ENCODE assay signal across 13 cellular contexts in the genomic region with DNA sequence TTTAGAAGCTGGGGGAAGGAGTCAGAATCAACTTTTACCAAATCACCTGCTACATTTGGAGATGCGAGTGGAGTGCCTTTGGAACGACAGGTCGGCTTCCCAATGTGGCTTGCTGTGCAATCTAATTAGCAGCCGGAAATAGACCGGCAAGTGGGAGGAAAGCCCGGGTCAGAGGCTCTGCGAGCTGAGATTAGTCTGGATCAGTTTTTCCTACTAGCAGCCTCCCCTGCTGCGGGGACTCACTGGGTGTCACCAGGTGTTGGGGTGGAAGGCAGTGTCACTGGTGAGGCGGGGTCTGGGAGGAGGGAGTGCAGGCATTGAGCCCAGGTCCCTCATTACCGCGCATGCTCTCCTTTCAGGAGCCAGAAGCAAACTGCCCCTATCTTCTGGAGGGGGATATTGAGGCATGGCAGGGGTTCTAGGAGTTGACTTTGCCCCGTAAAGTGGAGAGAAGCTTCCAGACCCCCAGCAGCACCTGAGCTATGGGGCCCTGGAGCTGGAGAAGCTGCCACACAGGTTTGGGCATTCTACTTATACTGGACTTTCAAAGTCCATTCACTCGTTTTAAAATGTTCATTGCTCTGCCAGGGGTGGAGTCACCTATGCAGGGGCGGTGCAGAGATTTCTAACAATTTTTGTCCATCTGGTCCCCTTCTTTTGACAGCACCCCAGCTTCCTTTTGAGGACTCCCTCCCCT. TPM values are rescaled to one million over a fixed set of nuclear protein-coding genes. Genes with fewer than 3 reads are reported as not detected.
DNase-seq lines count a peak whose midpoint lies in the region; ATAC-seq, FAIRE-seq and TF ChIP-seq lines count a peak whose summit lies in the region.
"Had no signal": no experiment of that assay in that cellular context is flagged by ENCODE, and none has a peak within 500 bp of the region (broad histone marks: within the 10 kb centered on the region; RNA-seq: fewer than 3 reads in every experiment).

No MANE protein-coding gene starts in this region.

- H3K27ac Mint-ChIP-seq in CD14-positive monocyte, result peak overlapping the region in 6 of 7 donors; percentile 25 to 82 (median 56)
- no peak overlapping the region for H3K27ac Mint-ChIP-seq in glutamatergic neuron (ENCODE audit: unreplicated experiment)
- H3K27ac Mint-ChIP-seq: activated naive CD4-positive, alpha-beta T cell treated with anti-CD3 and anti-CD28 coated beads, Interleukin-2, amount 50 U/mL, for 72 hours; natural killer cell treated with Interleukin-12 subunit alpha and Interleukin-12 subunit beta and Interleukin-15 and Interleukin-18, amount 100 ng/mL, for 72 hours had no signal

- no peak for TF ChIP-seq CTCF in CD14-positive monocyte (IDR thresholded peaks at IDR 0.05)
- no peak for TF ChIP-seq CTCF in esophagus squamous epithelium (IDR thresholded peaks at IDR 0.05)
- no peak for TF ChIP-seq CTCF in pancreas (IDR thresholded peaks at IDR 0.05)
- TF ChIP-seq CTCF in glutamatergic neuron (IDR thresholded peaks at IDR 0.05; ENCODE audit: partially characterized antibody, unreplicated experiment), result no peak
- no peak for TF ChIP-seq CTCF in brain microvascular endothelial cell (IDR thresholded peaks at IDR 0.05; ENCODE audit: low read depth, low read length, missing control alignments)

- intact Hi-C loops in CD14-positive monocyte (cut with micrococcal nuclease) (loop anchor here in 1 of 2 donors (10.0 kb wide), 1 partner anchor 419 kb away; the partner anchor contains the start of gene ZMYND8), esophagus squamous epithelium (cut with DNase I) (no loop called here), pancreas (cut with DNase I) (no loop called here)

- H3K9me3 Mint-ChIP-seq in CD14-positive monocyte (peaks cover 0 to 9% (median 3%) of the 10 kb centered on the region in 7 donors), glutamatergic neuron (ENCODE audit: unreplicated experiment) (no peaks in the 10 kb centered on the region)
- H3K9me3 Mint-ChIP-seq: activated naive CD4-positive, alpha-beta T cell treated with anti-CD3 and anti-CD28 coated beads, Interleukin-2, amount 50 U/mL, for 72 hours; natural killer cell treated with Interleukin-12 subunit alpha and Interleukin-12 subunit beta and Interleukin-15 and Interleukin-18, amount 100 ng/mL, for 72 hours had no signal

- H3K9me3 ChIP-seq in esophagus squamous epithelium (peaks cover 0 to 5% (median 4%) of the 10 kb centered on the region in 3 donors), pancreas (no peaks in the 10 kb centered on the region)
- H3K9me3 ChIP-seq: SJSA1 had no signal

- H3K4me1 ChIP-seq in esophagus squamous epithelium (peaks cover 0 to 49% (median 0%) of the 10 kb centered on the region in 3 donors), pancreas (no peaks in the 10 kb centered on the region)
- H3K4me1 ChIP-seq: SJSA1 had no signal

- peak; percentile 55 to 81 (median 78) for ATAC-seq in pancreas
- ATAC-seq: activated naive CD4-positive, alpha-beta T cell treated with anti-CD3 and anti-CD28 coated beads, Interleukin-2, amount 50 U/mL, for 72 hours; natural killer cell treated with Interleukin-12 subunit alpha and Interleukin-12 subunit beta and Interleukin-15 and Interleukin-18, amount 100 ng/mL, for 72 hours had no signal

- H3K4me3 Mint-ChIP-seq in CD14-positive monocyte, result no peak overlapping the region
- H3K4me3 Mint-ChIP-seq in glutamatergic neuron (ENCODE audit: unreplicated experiment), result no peak overlapping the region
- H3K4me3 Mint-ChIP-seq: natural killer cell treated with Interleukin-12 subunit alpha and Interleukin-12 subunit beta and Interleukin-15 and Interleukin-18, amount 100 ng/mL, for 72 hours had no signal

- TF ChIP-seq POLR2A in esophagus squamous epithelium (IDR thresholded peaks at IDR 0.05), result no peak

- no peak for FAIRE-seq in pancreas (lab: Jason Lieb, UNC)
- FAIRE-seq: H1, islet of Langerhans had no signal

- H3K4me1 Mint-ChIP-seq in CD14-positive monocyte (peaks cover 100% of the 10 kb centered on the region), glutamatergic neuron (ENCODE audit: low read depth, unreplicated experiment) (peaks cover 13% of the 10 kb centered on the region)

- DNase-seq in CD14-positive monocyte (ENCODE audit: low spot score), result no peak
- DNase-seq in NCI-H82 (lab: John Stamatoyannopoulos, UW), result peak; percentile 96
- DNase-seq in esophagus squamous epithelium (lab: John Stamatoyannopoulos, UW), result no peak
- DNase-seq in pancreas, result peak in 3 of 6 donors; percentile 24 to 32 (median 32)
- DNase-seq in glutamatergic neuron, result no peak
- DNase-seq in brain microvascular endothelial cell, result no peak
- DNase-seq in H7, result no peak
- DNase-seq in hepatic stellate cell (ENCODE audit: low spot score), result no peak

- H3K36me3 Mint-ChIP-seq in CD14-positive monocyte (peaks cover 67 to 82% of the 10 kb centered on the region in 2 donors), glutamatergic neuron (ENCODE audit: unreplicated experiment) (peaks cover 5% of the 10 kb centered on the region)
- H3K36me3 Mint-ChIP-seq: activated naive CD4-positive, alpha-beta T cell treated with anti-CD3 and anti-CD28 coated beads, Interleukin-2, amount 50 U/mL, for 72 hours; natural killer cell treated with Interleukin-12 subunit alpha and Interleukin-12 subunit beta and Interleukin-15 and Interleukin-18, amount 100 ng/mL, for 72 hours had no signal

- peak overlapping the region in 1 of 4 donors; percentile 7 for H3K4me3 ChIP-seq in esophagus squamous epithelium
- H3K4me3 ChIP-seq in pancreas, result no peak overlapping the region
- H3K4me3 ChIP-seq in brain microvascular endothelial cell (ENCODE audit: low read depth, low read length), result no peak overlapping the region
- no peak overlapping the region for H3K4me3 ChIP-seq in H7 (ENCODE audit: insufficient read depth, low read depth, low read length)
- H3K4me3 ChIP-seq: SJSA1 had no signal

- no peaks in the 10 kb centered on the region for H3K27me3 ChIP-seq in esophagus squamous epithelium
- H3K27me3 ChIP-seq in pancreas, result no peaks in the 10 kb centered on the region
- peaks cover 2% of the 10 kb centered on the region for H3K27me3 ChIP-seq in brain microvascular endothelial cell (replicated peaks)
- no peaks in the 10 kb centered on the region for H3K27me3 ChIP-seq in H7 (ENCODE audit: control insufficient read depth, insufficient read depth, low read length)

- in situ Hi-C loops in brain microvascular endothelial cell (cut with HindIII; ENCODE audit: low pct_ligation_motif_present, low sequenced_read_pairs), result no loop called here

- H3K27ac ChIP-seq in esophagus squamous epithelium, result peak overlapping the region in 3 of 4 donors; percentile 12 to 66 (median 49)
- H3K27ac ChIP-seq in pancreas, result peak overlapping the region; percentile 26 to 82 (median 59)
- H3K27ac ChIP-seq in brain microvascular endothelial cell, result no peak overlapping the region
- H3K27ac ChIP-seq: SJSA1 had no signal

- 62 to 77% methylated on average over 5 to 13 of the region's 14 CpGs for WGBS in esophagus squamous epithelium, 2 donors
- WGBS in pancreas, 2 donors, result 19 to 21% methylated on average over 14 of the region's 14 CpGs

- H3K36me3 ChIP-seq in esophagus squamous epithelium (peaks cover 0 to 82% (median 0%) of the 10 kb centered on the region in 3 donors), pancreas (no peaks in the 10 kb centered on the region), brain microvascular endothelial cell (replicated peaks) (no peaks in the 10 kb centered on the region), H7 (replicated peaks; ENCODE audit: control insufficient read depth, insufficient read depth, low read length) (no peaks in the 10 kb centered on the region)
- H3K36me3 ChIP-seq: SJSA1 had no signal

- peaks cover 0 to 6% (median 2%) of the 10 kb centered on the region in 3 donors for H3K27me3 Mint-ChIP-seq in CD14-positive monocyte (ENCODE audit: low read depth in 3 of 3)
- H3K27me3 Mint-ChIP-seq in glutamatergic neuron (ENCODE audit: unreplicated experiment), result peaks cover 9% of the 10 kb centered on the region

RNA-seq across cellular contexts. Expression of gene SULF2, which starts 11.1 kb away (rescaled TPM):
- 10 to 100 TPM; 60.3 to 75.5 TPM for polyA plus RNA-seq in CD14-positive monocyte
- total RNA-seq in esophagus squamous epithelium, result 100 to 1,000 TPM in 2 of 4 donors, 10 to 100 TPM in 2; 31.5 to 182 (median 94.4) TPM
- 10 to 100 TPM in 3 of 6 donors, 1 to 10 TPM in 3; 4.5 to 41.7 (median 8.5) TPM for total RNA-seq in pancreas
- 10 to 100 TPM in 1 of 2 donors, 1 to 10 TPM in 1; 7.7 to 14.2 TPM for polyA plus RNA-seq in pancreas
- 97.8 TPM for total RNA-seq in glutamatergic neuron (ENCODE audit: unreplicated experiment)
- 23.9 and 52.0 TPM in 2 replicates for total RNA-seq in H7 (2014; rRNA removed; shearing (Covaris generic))
